ENCODE assay signal across 9 cellular contexts in genomic region chr15:68781766-68782588, GRCh38. TPM values are rescaled to one million over a fixed set of nuclear protein-coding genes. Genes with fewer than 3 reads are reported as not detected.
DNase-seq lines count a peak whose midpoint lies in the region; ATAC-seq, FAIRE-seq and TF ChIP-seq lines count a peak whose summit lies in the region.
"Had no signal": no experiment of that assay in that cellular context is flagged by ENCODE, and none has a peak within 500 bp of the region (broad histone marks: within the 10 kb centered on the region; RNA-seq: fewer than 3 reads in every experiment).

No MANE protein-coding gene starts in this region.

- H3K4me1 ChIP-seq in mononuclear cell (ENCODE audit: insufficient read depth, low read length) = peaks cover 44% of the 10 kb centered on the region
- no peaks in the 10 kb centered on the region for H3K4me1 ChIP-seq in thyroid gland

- no peak for FAIRE-seq in H54 (lab: Jason Lieb, UNC)
- FAIRE-seq: RCC 7860 had no signal

- TF ChIP-seq CTCF in thyroid gland (IDR thresholded peaks at IDR 0.05) = no peak

- ATAC-seq in activated CD4-positive, CD25-positive, alpha-beta regulatory T cell treated with anti-CD3 and anti-CD28 coated beads, Interleukin-2, amount 50 U/mL, for 24 hours = peak; percentile 42 to 58
- ATAC-seq in HG03342 (IDR thresholded peaks at IDR 0.05; ENCODE audit: unreplicated experiment) (no peak), HG02852 (IDR thresholded peaks at IDR 0.05; ENCODE audit: unreplicated experiment) (no peak)

- no peak for TF ChIP-seq POLR2A in thyroid gland (IDR thresholded peaks at IDR 0.05)
- no peak for TF ChIP-seq POLR2A in H54 (IDR thresholded peaks at IDR 0.05; ENCODE audit: low read depth, low read length)

- 76 to 88% methylated on average over 17 of the region's 17 CpGs for WGBS in thyroid gland, 2 donors

- H3K9me3 ChIP-seq in mononuclear cell (ENCODE audit: low read depth, low read length) (no peaks in the 10 kb centered on the region), thyroid gland (no peaks in the 10 kb centered on the region)

- DNase-seq in activated CD4-positive, CD25-positive, alpha-beta regulatory T cell treated with anti-CD3 and anti-CD28 coated beads, Interleukin-2, amount 50 U/mL, for 72 hours = no peak
- DNase-seq in thyroid gland (peak; percentile 25 to 40), H54 (ENCODE audit: insufficient read length, low spot score) (no peak)

- H3K4me3 ChIP-seq in mononuclear cell (ENCODE audit: low read length) (peak overlapping the region; percentile 26), thyroid gland (replicated peaks in 1 of 3) (no peak overlapping the region)

- H3K27ac ChIP-seq in angular gyrus (ENCODE audit: low read depth, low read length) (peak overlapping the region; percentile 65), thyroid gland (peak overlapping the region in 1 of 3 donors; percentile 9)

- H3K27me3 ChIP-seq in mononuclear cell (ENCODE audit: insufficient read depth, low read length) (no peaks in the 10 kb centered on the region), thyroid gland (no peaks in the 10 kb centered on the region)

- H3K36me3 ChIP-seq in thyroid gland = peaks cover 14 to 37% of the 10 kb centered on the region in 2 donors

- intact Hi-C loops in thyroid gland (cut with DNase I) = no loop called here

RNA-seq across cellular contexts. Expression of gene ANP32A, which starts 38.7 kb away (rescaled TPM):
- 52.8 TPM for total RNA-seq in mononuclear cell
- 100 to 1,000 TPM in 1 of 4 donors, 10 to 100 TPM in 3; 65.4 to 116 (median 79.5) TPM for total RNA-seq in thyroid gland

Comparison
In these comparisons a context has a peak if more than half of its experiments do, and no peak if none do; other contexts are left out.
1. ATAC-seq: peak in activated CD4-positive, CD25-positive, alpha-beta regulatory T cell treated with anti-CD3 and anti-CD28 coated beads, Interleukin-2, amount 50 U/mL, for 24 hours (2 of 2); none in HG03342 (single experiment) and HG02852 (single experiment).
2. DNase-seq: peak in thyroid gland (2 of 2); none in activated CD4-positive, CD25-positive, alpha-beta regulatory T cell treated with anti-CD3 and anti-CD28 coated beads, Interleukin-2, amount 50 U/mL, for 72 hours (single experiment) and H54 (single experiment).